Comparison of ENCODE assay signal across 26 cellular contexts in genomic region chr13:97743946-97744345, GRCh38.
DNase-seq lines count a peak whose midpoint lies in the region; ATAC-seq and TF ChIP-seq lines count a peak whose summit lies in the region.
"Had no signal": no experiment of that assay in that cellular context is flagged by ENCODE, and none has a peak within 500 bp of the region (broad histone marks: within the 10 kb centered on the region; RNA-seq: fewer than 3 reads in every experiment).

No MANE protein-coding gene starts in this region.

- in situ Hi-C loops in GM23248 (cut with MboI) = no loop called here

- H2BK120ac ChIP-seq in mesenchymal stem cell (ENCODE audit: low read depth, low read length) (peak overlapping the region; percentile 34), mesendoderm (ENCODE audit: low read depth, low read length) (no peak overlapping the region)

- H3K79me2 ChIP-seq in GM23248 (ENCODE audit: insufficient read depth) = no peaks in the 10 kb centered on the region
- no peaks in the 10 kb centered on the region for H3K79me2 ChIP-seq in mesendoderm (ENCODE audit: control insufficient read depth, insufficient read depth, low read length)
- H3K79me2 ChIP-seq in PC-9 (ENCODE audit: low read depth) = no peaks in the 10 kb centered on the region

- intact Hi-C loops in PC-9 (cut with micrococcal nuclease; ENCODE audit: unreplicated experiment) = no loop called here

- no peak overlapping the region for H2BK12ac ChIP-seq in mesenchymal stem cell (ENCODE audit: low read length in 2 of 2)

- H3F3A ChIP-seq in GM23248 (ENCODE audit: insufficient read depth) (no peaks in the 10 kb centered on the region), PC-9 (ENCODE audit: insufficient read depth, low read depth) (no peaks in the 10 kb centered on the region)

- H3K9ac ChIP-seq in GM23248 = no peak overlapping the region
- no peak overlapping the region for H3K9ac ChIP-seq in mesenchymal stem cell (ENCODE audit: low read length)
- no peak overlapping the region for H3K9ac ChIP-seq in mesendoderm (ENCODE audit: low read length)

- no peak overlapping the region for H3K4me2 ChIP-seq in GM23248 (ENCODE audit: unreplicated experiment)
- H3K4me2 ChIP-seq in mesenchymal stem cell (ENCODE audit: low read length, poor library complexity, severe bottlenecking) = peak overlapping the region; percentile 32
- H3K4me2 ChIP-seq in mesendoderm (ENCODE audit: low read length) = no peak overlapping the region
- H3K4me2 ChIP-seq in PC-9 = no peak overlapping the region

- ATAC-seq in HG03432 (IDR thresholded peaks at IDR 0.05; ENCODE audit: unreplicated experiment) = no peak
- ATAC-seq: activated CD4-positive, CD25-positive, alpha-beta regulatory T cell treated with anti-CD3 and anti-CD28 coated beads, Interleukin-2, amount 50 U/mL, for 24 hours; activated CD8-positive, alpha-beta T cell treated with anti-CD3 and anti-CD28 coated beads for 36 hours; effector memory CD8-positive, alpha-beta T cell; esophagus mucosa; left lobe of liver; stimulated activated naive CD8-positive, alpha-beta T cell treated with anti-CD3 and anti-CD28 coated beads, Interleukin-15, Interleukin-2, amounts not matched to agents 100 U/mL and 50 U/mL, for 24 hours had no signal

- no peak overlapping the region for H4K8ac ChIP-seq in mesenchymal stem cell (ENCODE audit: low read length)
- no peak overlapping the region for H4K8ac ChIP-seq in mesendoderm (ENCODE audit: low read depth, low read length)

- CTCF ChIA-PET in PC-9 (lab: Charles Lee) = no interaction called here

- no peak overlapping the region for H2BK15ac ChIP-seq in mesenchymal stem cell (ENCODE audit: low read depth, poor library complexity, severe bottlenecking)
- no peak overlapping the region for H2BK15ac ChIP-seq in mesendoderm (replicated peaks; ENCODE audit: low read depth)

- H3K4me3 ChIP-seq in AG09309 (ENCODE audit: control insufficient read depth, low read depth, low read length) (no peak overlapping the region), GM23248 (no peak overlapping the region), mesenchymal stem cell (ENCODE audit: insufficient read depth in 1 of 2, low read depth in 1 of 2, low read length in 2 of 2) (no peak overlapping the region), mesendoderm (ENCODE audit: low read length) (no peak overlapping the region), PC-9 (no peak overlapping the region)
- H3K4me3 ChIP-seq: heart left ventricle, MG63, pancreas, thyroid gland had no signal

- POLR2A ChIA-PET in PC-9 (lab: Charles Lee; ENCODE audit: unreplicated experiment) = no interaction called here

- WGBS in GM23248 (ENCODE audit: low coverage in 1 of 2, low lambda C conversion rate in 2 of 2, missing lambda C conversion rate in 2 of 2), 2 experiments = 15 to 22% methylated on average over 4 of the region's 4 CpGs
- WGBS in mesenchymal stem cell = 78% methylated on average over 4 of the region's 4 CpGs
- WGBS in mesendoderm (ENCODE audit: extremely low coverage, insufficient coverage, low lambda C conversion rate) = no CpG with 5 or more reads among the region's 4 CpGs

- no peaks in the 10 kb centered on the region for H3K9me2 ChIP-seq in GM23248 (ENCODE audit: insufficient read depth)
- H3K9me2 ChIP-seq in PC-9 (ENCODE audit: insufficient read depth) = no peaks in the 10 kb centered on the region

- H2BK5ac ChIP-seq in mesenchymal stem cell (ENCODE audit: low read depth, low read length, poor library complexity, severe bottlenecking) (no peak overlapping the region), mesendoderm (ENCODE audit: low read length) (no peak overlapping the region)

- no peak overlapping the region for H3K18ac ChIP-seq in mesenchymal stem cell (ENCODE audit: low read depth in 1 of 2, low read length in 2 of 2)
- H3K18ac ChIP-seq in mesendoderm (ENCODE audit: low read length) = no peak overlapping the region

- H3K4me1 ChIP-seq in GM23248 (ENCODE audit: insufficient read depth) = no peaks in the 10 kb centered on the region
- H3K4me1 ChIP-seq in mesenchymal stem cell (ENCODE audit: control insufficient read depth, insufficient read depth, low read depth, low read length) = no peaks in the 10 kb centered on the region
- H3K4me1 ChIP-seq in mesendoderm (ENCODE audit: control insufficient read depth, low read depth, low read length) = no peaks in the 10 kb centered on the region
- no peaks in the 10 kb centered on the region for H3K4me1 ChIP-seq in PC-9 (replicated peaks; ENCODE audit: insufficient read depth)
- H3K4me1 ChIP-seq: pancreas had no signal

- H3K27ac ChIP-seq in GM23248 (no peak overlapping the region), mesenchymal stem cell (ENCODE audit: low read length, poor library complexity, severe bottlenecking) (no peak overlapping the region), mesendoderm (ENCODE audit: low read depth, low read length) (no peak overlapping the region), PC-9 (no peak overlapping the region)
- H3K27ac ChIP-seq: pancreas, thyroid gland had no signal

- no peak overlapping the region for H4K5ac ChIP-seq in mesendoderm (ENCODE audit: low read length)

- H2AFZ ChIP-seq in GM23248 = no peak overlapping the region
- H2AFZ ChIP-seq in mesenchymal stem cell (ENCODE audit: low read depth, low read length) = no peak overlapping the region
- no peak overlapping the region for H2AFZ ChIP-seq in PC-9

- no peak overlapping the region for H3K4ac ChIP-seq in mesenchymal stem cell (ENCODE audit: low read depth in 1 of 2, low read length in 2 of 2)
- H3K4ac ChIP-seq in mesendoderm (ENCODE audit: low read depth, low read length) = no peak overlapping the region

- H3K23ac ChIP-seq in mesenchymal stem cell (ENCODE audit: low read length in 2 of 2) (no peak overlapping the region), mesendoderm (ENCODE audit: low read length) (no peak overlapping the region)

- H3K36me3 ChIP-seq in GM23248 (ENCODE audit: low read depth) (no peaks in the 10 kb centered on the region), mesenchymal stem cell (ENCODE audit: control insufficient read depth in 1 of 2, insufficient read depth in 2 of 2, low read depth in 1 of 2, low read length in 2 of 2) (no peaks in the 10 kb centered on the region), mesendoderm (ENCODE audit: control insufficient read depth, insufficient read depth, low read length) (no peaks in the 10 kb centered on the region), PC-9 (ENCODE audit: low read depth) (no peaks in the 10 kb centered on the region)
- H3K36me3 ChIP-seq: heart left ventricle, MG63, pancreas, thyroid gland had no signal

- BruUV-seq in PC-9 (replicated peaks; lab: Mats Ljungman, UMichigan) = no TSS peak

- H2AK5ac ChIP-seq in mesenchymal stem cell (ENCODE audit: low read length, severe bottlenecking) = no peak overlapping the region
- no peak overlapping the region for H2AK5ac ChIP-seq in mesendoderm (ENCODE audit: low read length)

- DNase-seq in AG09309 (ENCODE audit: low read depth) = peak; percentile 1
- peak; percentile 17 for DNase-seq in GM23248
- peak; percentile 27 for DNase-seq in fibroblast of gingiva (ENCODE audit: low read depth)
- DNase-seq in mesenchymal stem cell = peak; percentile 30
- no peak for DNase-seq in central memory CD4-positive, alpha-beta T cell
- no peak for DNase-seq in mesendoderm
- no peak for DNase-seq in PC-9
- DNase-seq: activated CD8-positive, alpha-beta T cell treated with anti-CD3 and anti-CD28 coated beads for 36 hours; activated effector memory CD4-positive, alpha-beta T cell treated with anti-CD3 and anti-CD28 coated beads, Interleukin-2, amount 50 U/mL, for 16 hours; activated naive CD8-positive, alpha-beta T cell treated with anti-CD3 and anti-CD28 coated beads, Interleukin-2, amount 10 ng/mL, durations not matched to agents 7 days and 5 days; activated T-cell treated with anti-CD3 and anti-CD28 coated beads for 4 hours; CD4-positive, alpha-beta T cell; effector memory CD8-positive, alpha-beta T cell; heart left ventricle; MG63; NCI-H1436; nephron progenitor cell; pancreas; right cardiac atrium; stimulated activated CD4-positive, alpha-beta T cell treated with anti-CD3 and anti-CD28 coated beads, Interleukin-15, amount 100 ng/mL, for 24 hours; stimulated activated naive CD8-positive, alpha-beta T cell treated with anti-CD3 and anti-CD28 coated beads, Interleukin-15, Interleukin-2, amounts not matched to agents 100 U/mL and 50 U/mL, for 24 hours; thyroid gland had no signal

- H3K79me1 ChIP-seq in mesenchymal stem cell (replicated peaks; ENCODE audit: low read length, poor library complexity, severe bottlenecking) (no peaks in the 10 kb centered on the region), mesendoderm (ENCODE audit: low read length) (no peaks in the 10 kb centered on the region)

- no peak overlapping the region for H3K56ac ChIP-seq in mesendoderm (ENCODE audit: low read length)

- no peaks in the 10 kb centered on the region for H4K20me1 ChIP-seq in GM23248 (ENCODE audit: insufficient read depth)
- no peaks in the 10 kb centered on the region for H4K20me1 ChIP-seq in PC-9 (ENCODE audit: insufficient read depth)

- TF ChIP-seq CTCF in AG09309 (IDR thresholded peaks at IDR 0.05; ENCODE audit: control insufficient read depth, insufficient read depth, low read depth, low read length, missing control alignments) (no peak), PC-9 (conservative IDR thresholded peaks at IDR 0.05) (no peak)

- H4K91ac ChIP-seq in mesenchymal stem cell (ENCODE audit: low read length) = no peak overlapping the region

- H3K9me3 ChIP-seq in GM23248 (ENCODE audit: low read depth) (no peaks in the 10 kb centered on the region), mesenchymal stem cell (ENCODE audit: control insufficient read depth, low read length) (no peaks in the 10 kb centered on the region), PC-9 (ENCODE audit: insufficient read depth, low read depth) (no peaks in the 10 kb centered on the region)
- H3K9me3 ChIP-seq: MG63, pancreas, thyroid gland had no signal

- H3K27me3 ChIP-seq in GM23248 (replicated peaks; ENCODE audit: insufficient read depth) (no peaks in the 10 kb centered on the region; the same call in 1 of the 2 replicates), mesenchymal stem cell (ENCODE audit: control insufficient read depth in 1 of 2, insufficient read depth in 1 of 2, low read length in 2 of 2) (no peaks in the 10 kb centered on the region), mesendoderm (ENCODE audit: insufficient read depth, low read length, poor library complexity) (no peaks in the 10 kb centered on the region), PC-9 (ENCODE audit: insufficient read depth, low read depth) (no peaks in the 10 kb centered on the region)
- H3K27me3 ChIP-seq: heart left ventricle, pancreas, thyroid gland had no signal

- no peak overlapping the region for H3K14ac ChIP-seq in mesenchymal stem cell (ENCODE audit: low read length in 2 of 2)

Comparison
In these comparisons a context has a peak if more than half of its experiments do, and no peak if none do; other contexts are left out.
1. DNase-seq: peak in AG09309 (single experiment), GM23248 (single experiment), fibroblast of gingiva (single experiment) and mesenchymal stem cell (single experiment); none in central memory CD4-positive, alpha-beta T cell (single experiment), mesendoderm (single experiment) and PC-9 (0 of 2).